In genomic region chr3:160400631-160401150, GRCh38 we compare ENCODE assay signal across 8 cellular contexts.
A peak's percentile ranks its signal among the peaks of the same experiment; 100 is the strongest.
DNase-seq lines count a peak whose midpoint lies in the region; ATAC-seq and TF ChIP-seq lines count a peak whose summit lies in the region.

No MANE protein-coding gene starts in this region.

- H3K27me3 ChIP-seq in HUES48 (ENCODE audit: control insufficient read depth, insufficient read depth, low read length) = no peaks in the 10 kb centered on the region
- H3K27me3 ChIP-seq in neutrophil = no peaks in the 10 kb centered on the region

- ATAC-seq in GM21786 (IDR thresholded peaks at IDR 0.05; ENCODE audit: unreplicated experiment) (no peak), HG03045 (IDR thresholded peaks at IDR 0.05; ENCODE audit: unreplicated experiment) (no peak)

- H3K27ac ChIP-seq in HUES48 (ENCODE audit: low read depth, low read length) (peak overlapping the region; percentile 100), neutrophil (peak overlapping the region; percentile 86)

- H3K36me3 ChIP-seq in ES-I3 (ENCODE audit: insufficient read depth, low read length) (no peaks in the 10 kb centered on the region; the same call in 1 of the 2 replicates), HUES48 (ENCODE audit: control insufficient read depth, insufficient read depth, low read length) (peaks cover 40% of the 10 kb centered on the region), neutrophil (peaks cover 5% of the 10 kb centered on the region)

- H3K4me1 ChIP-seq in ES-I3 (ENCODE audit: insufficient read depth, low read length) = no peaks in the 10 kb centered on the region
- peaks cover 23% of the 10 kb centered on the region for H3K4me1 ChIP-seq in HUES48 (ENCODE audit: control insufficient read depth, insufficient read depth, low read length)
- H3K4me1 ChIP-seq in neutrophil (ENCODE audit: control insufficient read depth in 1 of 2, insufficient read depth in 1 of 2, low read depth in 1 of 2, low read length in 1 of 2) = peaks cover 37 to 43% of the 10 kb centered on the region in 2 experiments

- peak; percentile 10 for DNase-seq in activated T-cell treated with anti-CD3 and anti-CD28 coated beads for 4 hours
- DNase-seq in foreskin fibroblast = peak in 1 of 2 donors; percentile 46
- no peak for DNase-seq in DMS79 (lab: John Stamatoyannopoulos, UW)

- no peaks in the 10 kb centered on the region for H3K9me3 ChIP-seq in ES-I3 (ENCODE audit: control insufficient read depth, insufficient read depth, low read length)
- H3K9me3 ChIP-seq in HUES48 (ENCODE audit: control insufficient read depth, insufficient read depth, low read length) = no peaks in the 10 kb centered on the region
- no peaks in the 10 kb centered on the region for H3K9me3 ChIP-seq in neutrophil

- H3K9ac ChIP-seq in ES-I3 (ENCODE audit: low read depth, low read length) (peak overlapping the region; percentile 97), HUES48 (ENCODE audit: low read depth, low read length) (peak overlapping the region; percentile 97)

- H3K4me3 ChIP-seq in HUES48 (ENCODE audit: low read depth, low read length) = peak overlapping the region; percentile 97
- H3K4me3 ChIP-seq in foreskin fibroblast (ENCODE audit: low read depth in 1 of 2, low read length in 2 of 2) = peak overlapping the region; percentile 75 to 85
- peak overlapping the region; percentile 84 to 94 for H3K4me3 ChIP-seq in neutrophil (ENCODE audit: low read depth in 1 of 2, low read length in 1 of 2)

- TF ChIP-seq CTCF in foreskin fibroblast (IDR thresholded peaks at IDR 0.05; ENCODE audit: low read depth, low read length) (no peak), neutrophil (IDR thresholded peaks at IDR 0.05) (no peak)
